ENCODE assay signal across 8 cellular contexts in genomic region chr6:99425647-99426453, GRCh38. TPM values are rescaled to one million over a fixed set of nuclear protein-coding genes. Genes with fewer than 3 reads are reported as not detected.
DNase-seq lines count a peak whose midpoint lies in the region; ATAC-seq, FAIRE-seq and TF ChIP-seq lines count a peak whose summit lies in the region.

No MANE protein-coding gene starts in this region.

- peak overlapping the region; percentile 99 for H3K9ac ChIP-seq in astrocyte (ENCODE audit: low read length)

- H3K4me3 ChIP-seq in astrocyte (ENCODE audit: insufficient read depth, low read depth, low read length): peak overlapping the region; percentile 98

- no peak for FAIRE-seq in GM12892 (lab: Jason Lieb, UNC)
- FAIRE-seq in astrocyte (lab: Jason Lieb, UNC): no peak

- peak; percentile 45; the same call in 1 of the 2 replicates for TF ChIP-seq POLR2A in GM12892 (IDR thresholded peaks at IDR 0.05; ENCODE audit: low read depth, low read length)

- H3K4me1 Mint-ChIP-seq in T-helper 17 cell: peaks cover 42% of the 10 kb centered on the region
- H3K4me1 Mint-ChIP-seq in astrocyte (ENCODE audit: low read depth, unreplicated experiment): peaks cover 29% of the 10 kb centered on the region

- no peaks in the 10 kb centered on the region for H3K9me3 ChIP-seq in T-helper 17 cell (ENCODE audit: control insufficient read depth, low read length, poor library complexity, severe bottlenecking)
- H3K9me3 ChIP-seq in astrocyte (ENCODE audit: insufficient read depth, low read depth, low read length): no peaks in the 10 kb centered on the region

- H3K4me3 Mint-ChIP-seq in T-helper 17 cell (peak overlapping the region; percentile 99), astrocyte (ENCODE audit: unreplicated experiment) (peak overlapping the region; percentile 97)

- H3K9me3 Mint-ChIP-seq in astrocyte (ENCODE audit: unreplicated experiment): no peaks in the 10 kb centered on the region

- H3K36me3 ChIP-seq in astrocyte (ENCODE audit: insufficient read depth, low read length): peaks cover 4% of the 10 kb centered on the region

- peak overlapping the region; percentile 98 for H3K27ac ChIP-seq in astrocyte (ENCODE audit: low read depth, low read length)

- H3K36me3 Mint-ChIP-seq in T-helper 17 cell (ENCODE audit: low read depth): peaks cover 5% of the 10 kb centered on the region
- peaks cover 2% of the 10 kb centered on the region for H3K36me3 Mint-ChIP-seq in astrocyte (ENCODE audit: low read depth, unreplicated experiment)

- peaks cover 38% of the 10 kb centered on the region for H4K20me1 ChIP-seq in astrocyte (ENCODE audit: insufficient read depth, low read length)

- H2AFZ ChIP-seq in astrocyte (ENCODE audit: low read depth, low read length): peak overlapping the region; percentile 93

- no peaks in the 10 kb centered on the region for H3K27me3 Mint-ChIP-seq in T-helper 17 cell
- no peaks in the 10 kb centered on the region for H3K27me3 Mint-ChIP-seq in astrocyte (ENCODE audit: low read depth, unreplicated experiment)

- peak; percentile 38 for TF ChIP-seq CTCF in astrocyte (IDR thresholded peaks at IDR 0.05; ENCODE audit: insufficient read depth, low read depth, low read length)

- H3K4me1 ChIP-seq in astrocyte (ENCODE audit: insufficient read depth, low read length): peaks cover 14% of the 10 kb centered on the region

- H3K27ac Mint-ChIP-seq in T-helper 17 cell (peak overlapping the region; percentile 98), astrocyte (ENCODE audit: unreplicated experiment) (peak overlapping the region; percentile 99)

- peak overlapping the region; percentile 88 for H3K4me2 ChIP-seq in astrocyte (ENCODE audit: low read length)

- peaks cover 61% of the 10 kb centered on the region for H3K79me2 ChIP-seq in astrocyte (ENCODE audit: insufficient read depth, low read length)

- H3K27me3 ChIP-seq in astrocyte (ENCODE audit: insufficient read depth, low read length): no peaks in the 10 kb centered on the region

- ATAC-seq in HG02840 (IDR thresholded peaks at IDR 0.05; ENCODE audit: low FRiP score, unreplicated experiment) (peak; percentile 51), T-helper 17 cell (peak; percentile 48)

- DNase-seq in GM12892 (ENCODE audit: insufficient read length): peak; percentile 19
- DNase-seq in NCI-H1417 treated with DMSO at 0.1 percent for 48 hours (lab: John Stamatoyannopoulos, UW): peak; percentile 90
- DNase-seq in T-helper 17 cell: peak; percentile 14 to 33 (median 29)
- DNase-seq in astrocyte (ENCODE audit: low read depth): peak; percentile 87
- peak; percentile 83 to 97 for DNase-seq in hippocampal formation (lab: John Stamatoyannopoulos, UW)
- DNase-seq in renal cortical epithelial cell (ENCODE audit: low read depth): peak; percentile 86
- no peak for DNase-seq in NCI-H1048 (lab: John Stamatoyannopoulos, UW)

RNA-seq across cellular contexts. Expression of gene PNISR, which starts 0.7 kb away (rescaled TPM):
- polyA plus RNA-seq in GM12892 (2012; ENCODE audit: missing spikeins): 127 TPM
- total RNA-seq in T-helper 17 cell (100 to 1,000 TPM; 266 to 276 TPM), astrocyte (54.3 and 62.2 TPM in 2 replicates), renal cortical epithelial cell (30.7 and 79.4 TPM in 2 replicates)

RNA-seq across cellular contexts. Expression of gene COQ3, which starts 31.9 kb away (rescaled TPM):
- 17.9 TPM for polyA plus RNA-seq in GM12892 (2012; ENCODE audit: missing spikeins)
- total RNA-seq in T-helper 17 cell (1 to 10 TPM; 1.0 to 1.7 TPM), astrocyte (3.7 and 5.0 TPM in 2 replicates), renal cortical epithelial cell (4.4 and 8.3 TPM in 2 replicates)
